22 cellular contexts compared by ENCODE assay signal in the genomic region with DNA sequence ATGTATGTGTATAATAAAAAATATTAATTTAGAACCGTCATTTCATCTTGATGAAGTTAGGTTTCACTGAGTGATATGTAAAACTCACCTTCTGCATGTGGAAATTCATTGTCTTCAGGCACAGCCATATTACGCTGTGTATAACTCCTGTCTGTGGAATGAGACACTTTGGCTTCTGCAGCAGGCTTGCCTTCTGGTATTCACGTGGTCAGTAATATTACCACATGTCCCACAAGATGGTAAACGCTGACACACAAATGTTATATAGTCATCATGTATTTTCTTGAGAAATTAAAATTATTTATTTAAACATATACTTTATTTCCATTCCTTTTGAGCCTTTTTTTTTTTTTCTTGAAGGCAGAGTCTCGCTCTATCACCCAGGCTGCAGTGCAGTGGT.
"Had no signal": no experiment of that assay in that cellular context is flagged by ENCODE, and none has a peak within 500 bp of the region (broad histone marks: within the 10 kb centered on the region; RNA-seq: fewer than 3 reads in every experiment).

No MANE protein-coding gene starts in this region.

- DNase-seq: activated CD4-positive, alpha-beta T cell treated with anti-CD3 and anti-CD28 coated beads for 36 hours; activated CD4-positive, alpha-beta T cell treated with anti-CD3 and anti-CD28 coated beads, Interleukin-2, amount 50 U/mL, for 48 hours; activated gamma-delta T cell treated with Interleukin-2 at 50 U/mL for 16 hours; activated T-cell treated with anti-CD3 and anti-CD28 coated beads for 4 hours; adrenal gland; effector memory CD4-positive, alpha-beta T cell; foreskin melanocyte; glutamatergic neuron; hypothalamus; left lung; midbrain; occipital lobe; posterior cingulate gyrus; stimulated activated CD4-positive, alpha-beta T cell treated with anti-CD3 and anti-CD28 coated beads, Interleukin-2, amount 100 ng/mL, for 48 hours; stimulated activated naive CD8-positive, alpha-beta T cell treated with anti-CD3 and anti-CD28 coated beads, Interleukin-15, amount 100 ng/mL, for 72 hours; T-helper 2 cell had no signal

- H3K27me3 ChIP-seq: adrenal gland, cardiac muscle cell, left lung, suprapubic skin had no signal

- ATAC-seq: activated CD4-positive, alpha-beta T cell treated with anti-CD3 and anti-CD28 coated beads for 36 hours; activated naive CD4-positive, alpha-beta T cell treated with anti-CD3 and anti-CD28 coated beads, Interleukin-2, amount 50 U/mL, for 72 hours; left lung; stimulated activated naive CD8-positive, alpha-beta T cell treated with anti-CD3 and anti-CD28 coated beads, Interleukin-15, amount 100 ng/mL, for 72 hours had no signal

- H3K27me3 Mint-ChIP-seq: activated CD4-positive, alpha-beta T cell treated with anti-CD3 and anti-CD28 coated beads for 36 hours; stimulated activated naive CD8-positive, alpha-beta T cell treated with anti-CD3 and anti-CD28 coated beads, Interleukin-15, amount 100 ng/mL, for 72 hours; type B pancreatic cell had no signal

- H3K4me3 ChIP-seq: adrenal gland, cardiac muscle cell, left lung, suprapubic skin had no signal

- H3K4me1 ChIP-seq: left lung, suprapubic skin had no signal

- H3K4me3 Mint-ChIP-seq: activated CD4-positive, alpha-beta T cell treated with anti-CD3 and anti-CD28 coated beads for 36 hours; activated T-helper 1 cell treated with anti-CD3 and anti-CD28 coated beads, Interleukin-12 subunit alpha, Interleukin-12 subunit beta, Interleukin-2, Interleukin-4 antibody, amounts not matched to agents 30 ng/mL and 10 ng/mL and 1 ng/mL, durations not matched to agents 14 hours and 24 hours and 36 hours; stimulated activated naive CD8-positive, alpha-beta T cell treated with anti-CD3 and anti-CD28 coated beads, Interleukin-15, amount 100 ng/mL, for 72 hours; type B pancreatic cell; WTC11 had no signal

- H3K27ac Mint-ChIP-seq: activated CD4-positive, alpha-beta T cell treated with anti-CD3 and anti-CD28 coated beads for 36 hours; activated naive CD4-positive, alpha-beta T cell treated with anti-CD3 and anti-CD28 coated beads, Interleukin-2, amount 50 U/mL, for 72 hours; activated T-helper 1 cell treated with anti-CD3 and anti-CD28 coated beads, Interleukin-12 subunit alpha, Interleukin-12 subunit beta, Interleukin-2, Interleukin-4 antibody, amounts not matched to agents 30 ng/mL and 10 ng/mL and 1 ng/mL, durations not matched to agents 14 hours and 24 hours and 36 hours; stimulated activated naive CD8-positive, alpha-beta T cell treated with anti-CD3 and anti-CD28 coated beads, Interleukin-15, amount 100 ng/mL, for 72 hours; WTC11 had no signal

- H3K27ac ChIP-seq: adrenal gland, left lung, suprapubic skin had no signal

- H3K36me3 Mint-ChIP-seq: type B pancreatic cell, WTC11 had no signal

- H3K9me3 ChIP-seq: adrenal gland, left lung, suprapubic skin had no signal

- H3K36me3 ChIP-seq: adrenal gland, cardiac muscle cell, left lung, suprapubic skin had no signal
